ENCODE assay signal across 8 cellular contexts in genomic region chr20:36988494-36988966, GRCh38. TPM values are rescaled to one million over a fixed set of nuclear protein-coding genes. Genes with fewer than 3 reads are reported as not detected.
A peak's percentile ranks its signal among the peaks of the same experiment; 100 is the strongest.
DNase-seq lines count a peak whose midpoint lies in the region; ATAC-seq lines count a peak whose summit lies in the region.

No MANE protein-coding gene starts in this region.

- H3K27ac ChIP-seq in KOPT-K1 (ENCODE audit: low read depth, low read length, poor library complexity, severe bottlenecking), result peak overlapping the region; percentile 24

- no peak for ATAC-seq in GM18519 (IDR thresholded peaks at IDR 0.05; ENCODE audit: low FRiP score, unreplicated experiment)
- no peak for ATAC-seq in HG03025 (IDR thresholded peaks at IDR 0.05; ENCODE audit: low FRiP score, unreplicated experiment)

- 0 out of 2 replicates have a peak, but pooled peaks cover under 1% of the 10 kb centered on the region for H3K36me3 ChIP-seq in KOPT-K1 (ENCODE audit: insufficient read depth, low read length)

- peak; percentile 10 to 52 for DNase-seq in NCI-H2081 (lab: John Stamatoyannopoulos, UW)
- no peak for DNase-seq in NCI-H2081 treated with DMSO at 0.1 percent for 48 hours (lab: John Stamatoyannopoulos, UW)
- peak; percentile 17 for DNase-seq in amniotic epithelial cell (ENCODE audit: low read depth)
- peak; percentile 81 to 88 for DNase-seq in lung microvascular endothelial cell (ENCODE audit: low read depth in 2 of 2)
- no peak for DNase-seq in NCI-H510A (lab: John Stamatoyannopoulos, UW)

- peaks cover 10% of the 10 kb centered on the region for H3K9me3 ChIP-seq in KOPT-K1 (ENCODE audit: insufficient read depth, low read length, poor library complexity, severe bottlenecking)

RNA-seq across cellular contexts. Expression of gene SAMHD1, which starts 37.0 kb away (rescaled TPM):
- 8.9 and 17.2 TPM in 2 replicates for total RNA-seq in lung microvascular endothelial cell

Comparison
In these comparisons a context has a peak if more than half of its experiments do, and no peak if none do; other contexts are left out.
1. DNase-seq: peak in NCI-H2081 (2 of 2), amniotic epithelial cell (single experiment) and lung microvascular endothelial cell (2 of 2); none in NCI-H2081 treated with DMSO at 0.1 percent for 48 hours (single experiment) and NCI-H510A (single experiment).